14 cellular contexts compared by ENCODE assay signal in genomic region chr17:45388604-45389325, GRCh38. TPM values are rescaled to one million over a fixed set of nuclear protein-coding genes. Genes with fewer than 3 reads are reported as not detected.
DNase-seq lines count a peak whose midpoint lies in the region; ATAC-seq and TF ChIP-seq lines count a peak whose summit lies in the region.
"Had no signal": no experiment of that assay in that cellular context is flagged by ENCODE, and none has a peak within 500 bp of the region (broad histone marks: within the 10 kb centered on the region; RNA-seq: fewer than 3 reads in every experiment).

No MANE protein-coding gene starts in this region.

- DNase-seq in activated T-cell treated with anti-CD3 and anti-CD28 coated beads, Interleukin-2, amount 50 U/mL, for 72 hours = no peak
- no peak for DNase-seq in activated T-cell treated with anti-CD3 and anti-CD28 coated beads, Interleukin-2, amount 50 U/mL, for 48 hours
- no peak for DNase-seq in T-helper 2 cell treated with Interferon-gamma antibody and Interleukin-4, amounts not matched to agents 5 μg/mL and 100 μg/mL, for 36 hours (ENCODE audit: low spot score)
- DNase-seq in fibroblast of lung (ENCODE audit: low read depth in 2 of 2) (peak; percentile 26 to 46), uterus (no peak), testis (no peak)
- DNase-seq: activated CD4-positive, alpha-beta T cell treated with anti-CD3 and anti-CD28 coated beads, Interleukin-2, amount 10 ng/mL, durations not matched to agents 7 days and 5 days; dorsolateral prefrontal cortex; left ventricle myocardium inferior; NK-92 treated with Interleukin-12 subunit alpha and Interleukin-12 subunit beta, amount 100 ng/mL, for 24 hours; SHP77 treated with DMSO at 0.1 percent for 48 hours had no signal

- H3K4me1 ChIP-seq in fibroblast of lung (ENCODE audit: control insufficient read depth, extremely low read depth, insufficient read depth, low read length) (no peaks in the 10 kb centered on the region), uterus (no peaks in the 10 kb centered on the region), testis (no peaks in the 10 kb centered on the region)

- H3K9me3 Mint-ChIP-seq in activated T-cell treated with anti-CD3 and anti-CD28 coated beads, Interleukin-2, amount 50 U/mL, for 72 hours = no peaks in the 10 kb centered on the region
- no peaks in the 10 kb centered on the region for H3K9me3 Mint-ChIP-seq in T-helper 2 cell treated with Interferon-gamma antibody and Interleukin-4, amounts not matched to agents 5 μg/mL and 100 μg/mL, for 36 hours
- no peaks in the 10 kb centered on the region for H3K9me3 Mint-ChIP-seq in stimulated activated memory B cell treated with anti-CD40 and anti-IgM and Interleukin-4, amounts not matched to agents 10 μg/mL and 1 μg/mL and 100 μg/mL, for 72 hours
- H3K9me3 Mint-ChIP-seq: activated CD4-positive, alpha-beta T cell treated with anti-CD3 and anti-CD28 coated beads, Interleukin-2, amount 10 ng/mL, durations not matched to agents 7 days and 5 days had no signal

- no peaks in the 10 kb centered on the region for H3K36me3 Mint-ChIP-seq in activated T-cell treated with anti-CD3 and anti-CD28 coated beads, Interleukin-2, amount 50 U/mL, for 72 hours (ENCODE audit: insufficient read depth in 2 of 2)
- H3K36me3 Mint-ChIP-seq in T-helper 2 cell treated with Interferon-gamma antibody and Interleukin-4, amounts not matched to agents 5 μg/mL and 100 μg/mL, for 36 hours (ENCODE audit: low read depth) = peaks cover 2% of the 10 kb centered on the region
- H3K36me3 Mint-ChIP-seq in stimulated activated memory B cell treated with anti-CD40 and anti-IgM and Interleukin-4, amounts not matched to agents 10 μg/mL and 1 μg/mL and 100 μg/mL, for 72 hours = no peaks in the 10 kb centered on the region

- H3K4me1 Mint-ChIP-seq in activated T-cell treated with anti-CD3 and anti-CD28 coated beads, Interleukin-2, amount 50 U/mL, for 72 hours (ENCODE audit: low read depth) = peaks cover 49% of the 10 kb centered on the region
- peaks cover 20% of the 10 kb centered on the region for H3K4me1 Mint-ChIP-seq in T-helper 2 cell treated with Interferon-gamma antibody and Interleukin-4, amounts not matched to agents 5 μg/mL and 100 μg/mL, for 36 hours (ENCODE audit: low read depth)
- H3K4me1 Mint-ChIP-seq in stimulated activated memory B cell treated with anti-CD40 and anti-IgM and Interleukin-4, amounts not matched to agents 10 μg/mL and 1 μg/mL and 100 μg/mL, for 72 hours = peaks cover 45% of the 10 kb centered on the region

- no peak overlapping the region for H2AFZ ChIP-seq in fibroblast of lung (ENCODE audit: low read length)

- H3K27ac ChIP-seq in fibroblast of lung (ENCODE audit: insufficient read depth, low read length) = no peak overlapping the region
- no peak overlapping the region for H3K27ac ChIP-seq in uterus
- no peak overlapping the region for H3K27ac ChIP-seq in testis
- H3K27ac ChIP-seq: dorsolateral prefrontal cortex, left ventricle myocardium inferior had no signal

- intact Hi-C loops in uterus (cut with DNase I; ENCODE audit: low total_unique reads) (loop anchor here (5.0 kb wide), 2 partner anchors 111 to 161 kb away; no protein-coding TSS in a partner anchor), testis (cut with DNase I; ENCODE audit: low total_unique reads) (loop anchor here (10.0 kb wide), 1 partner anchor 154 kb away; no protein-coding TSS in a partner anchor)

- H3K36me3 ChIP-seq in fibroblast of lung (ENCODE audit: control insufficient read depth, insufficient read depth, low read length) = no peaks in the 10 kb centered on the region
- H3K36me3 ChIP-seq in uterus = no peaks in the 10 kb centered on the region
- H3K36me3 ChIP-seq in testis (ENCODE audit: low read depth, missing control alignments) = no peaks in the 10 kb centered on the region

- no peak for TF ChIP-seq POLR2A in uterus (IDR thresholded peaks at IDR 0.05)
- no peak for TF ChIP-seq POLR2A in testis (IDR thresholded peaks at IDR 0.05)

- no peak overlapping the region for H3K27ac Mint-ChIP-seq in activated T-cell treated with anti-CD3 and anti-CD28 coated beads, Interleukin-2, amount 50 U/mL, for 72 hours
- peak overlapping the region; percentile 42 for H3K27ac Mint-ChIP-seq in T-helper 2 cell treated with Interferon-gamma antibody and Interleukin-4, amounts not matched to agents 5 μg/mL and 100 μg/mL, for 36 hours
- H3K27ac Mint-ChIP-seq in stimulated activated memory B cell treated with anti-CD40 and anti-IgM and Interleukin-4, amounts not matched to agents 10 μg/mL and 1 μg/mL and 100 μg/mL, for 72 hours = peak overlapping the region; percentile 1
- H3K27ac Mint-ChIP-seq: activated CD4-positive, alpha-beta T cell treated with anti-CD3 and anti-CD28 coated beads, Interleukin-2, amount 10 ng/mL, durations not matched to agents 7 days and 5 days had no signal

- H3K27me3 Mint-ChIP-seq in activated T-cell treated with anti-CD3 and anti-CD28 coated beads, Interleukin-2, amount 50 U/mL, for 72 hours (ENCODE audit: low read depth) = peaks cover 18% of the 10 kb centered on the region
- H3K27me3 Mint-ChIP-seq in T-helper 2 cell treated with Interferon-gamma antibody and Interleukin-4, amounts not matched to agents 5 μg/mL and 100 μg/mL, for 36 hours (ENCODE audit: low read depth) = peaks cover 6% of the 10 kb centered on the region
- H3K27me3 Mint-ChIP-seq in stimulated activated memory B cell treated with anti-CD40 and anti-IgM and Interleukin-4, amounts not matched to agents 10 μg/mL and 1 μg/mL and 100 μg/mL, for 72 hours = peaks cover 27% of the 10 kb centered on the region

- H3K4me3 ChIP-seq in fibroblast of lung (replicated peaks in 1 of 4; ENCODE audit: control extremely low read depth in 1 of 4, insufficient read depth in 1 of 4, low read depth in 3 of 4, low read length in 4 of 4) (no peak overlapping the region), uterus (no peak overlapping the region), testis (no peak overlapping the region)
- H3K4me3 ChIP-seq: A549, dorsolateral prefrontal cortex, left ventricle myocardium inferior had no signal

- H3K9ac ChIP-seq in fibroblast of lung (ENCODE audit: insufficient read depth, low read length) = no peak overlapping the region

- peak in 1 of 2 donors; percentile 32 for ATAC-seq in activated T-cell treated with anti-CD3 and anti-CD28 coated beads, Interleukin-2, amount 50 U/mL, for 72 hours (replicated peaks in 1 of 2)
- no peak for ATAC-seq in stimulated activated memory B cell treated with anti-CD40 and anti-IgM and Interleukin-4, amounts not matched to agents 10 μg/mL and 1 μg/mL and 100 μg/mL, for 72 hours
- ATAC-seq in HG02870 (IDR thresholded peaks at IDR 0.05; ENCODE audit: unreplicated experiment) = no peak
- ATAC-seq: A549 had no signal

- 68 to 76% methylated on average over 10 of the region's 10 CpGs for WGBS in testis, 2 donors

- H3K27me3 ChIP-seq in fibroblast of lung (ENCODE audit: control insufficient read depth, insufficient read depth, low read length) (peaks cover 8% of the 10 kb centered on the region), uterus (no peaks in the 10 kb centered on the region), testis (no peaks in the 10 kb centered on the region)

- H4K20me1 ChIP-seq in fibroblast of lung (ENCODE audit: control insufficient read depth, extremely low read depth, insufficient read depth, low read length) = no peaks in the 10 kb centered on the region

- peak overlapping the region; percentile 5 to 13 for H3K4me3 Mint-ChIP-seq in activated T-cell treated with anti-CD3 and anti-CD28 coated beads, Interleukin-2, amount 50 U/mL, for 72 hours
- no peak overlapping the region for H3K4me3 Mint-ChIP-seq in T-helper 2 cell treated with Interferon-gamma antibody and Interleukin-4, amounts not matched to agents 5 μg/mL and 100 μg/mL, for 36 hours
- no peak overlapping the region for H3K4me3 Mint-ChIP-seq in stimulated activated memory B cell treated with anti-CD40 and anti-IgM and Interleukin-4, amounts not matched to agents 10 μg/mL and 1 μg/mL and 100 μg/mL, for 72 hours
- H3K4me3 Mint-ChIP-seq: activated CD4-positive, alpha-beta T cell treated with anti-CD3 and anti-CD28 coated beads, Interleukin-2, amount 10 ng/mL, durations not matched to agents 7 days and 5 days had no signal

- H3K79me2 ChIP-seq in fibroblast of lung (ENCODE audit: control insufficient read depth, insufficient read depth, low read length) = no peaks in the 10 kb centered on the region

- H3K4me2 ChIP-seq in fibroblast of lung (ENCODE audit: extremely low read depth, insufficient read depth, low read length) = no peak overlapping the region
- H3K4me2 ChIP-seq: A549 had no signal

- H3K9me3 ChIP-seq in fibroblast of lung (ENCODE audit: control insufficient read depth, insufficient read depth, low read depth, low read length) (no peaks in the 10 kb centered on the region), uterus (no peaks in the 10 kb centered on the region), testis (no peaks in the 10 kb centered on the region)
- H3K9me3 ChIP-seq: A549, left ventricle myocardium inferior had no signal

- TF ChIP-seq CTCF in fibroblast of lung (conservative IDR thresholded peaks at IDR 0.05 in 1 of 2, IDR thresholded peaks at IDR 0.05 in 1 of 2; ENCODE audit: low read depth in 1 of 2, low read length in 2 of 2) (no peak), uterus (IDR thresholded peaks at IDR 0.05) (no peak), testis (IDR thresholded peaks at IDR 0.05) (no peak)

RNA-seq across cellular contexts. Expression of gene ARHGAP27, which starts 43.9 kb away (rescaled TPM):
- 10 to 100 TPM; 41.4 to 42.6 TPM for total RNA-seq in activated T-cell treated with anti-CD3 and anti-CD28 coated beads, Interleukin-2, amount 50 U/mL, for 72 hours
- 1.5 and 3.3 TPM in 2 replicates for total RNA-seq in fibroblast of lung
- 0.57 and 0.95 TPM in 2 replicates for polyA plus RNA-seq in fibroblast of lung
- polyA plus RNA-seq in fibroblast of lung (2012) = 0.57 and 1.3 TPM in 2 replicates
- polyA minus RNA-seq in fibroblast of lung (ENCODE audit: low replicate concordance) = 0.35 and 0.93 TPM in 2 replicates
- total RNA-seq in uterus = 10 to 100 TPM in 3 of 4 donors, 1 to 10 TPM in 1; 9.4 to 36.6 (median 16.0) TPM
- total RNA-seq in testis = 10 to 100 TPM; 21.4 to 22.8 TPM
- 17.7 TPM for polyA plus RNA-seq in testis (ENCODE audit: insufficient read depth, low read depth, low replicate concordance)

Comparison
In these comparisons a context has a peak if more than half of its experiments do, and no peak if none do; other contexts are left out.
1. DNase-seq: peak in fibroblast of lung (2 of 2); none in activated T-cell treated with anti-CD3 and anti-CD28 coated beads, Interleukin-2, amount 50 U/mL, for 72 hours (0 of 2), activated T-cell treated with anti-CD3 and anti-CD28 coated beads, Interleukin-2, amount 50 U/mL, for 48 hours (0 of 2), T-helper 2 cell treated with Interferon-gamma antibody and Interleukin-4, amounts not matched to agents 5 μg/mL and 100 μg/mL, for 36 hours (single experiment), uterus (0 of 2) and testis (single experiment).
2. H3K4me3 Mint-ChIP-seq: peak in activated T-cell treated with anti-CD3 and anti-CD28 coated beads, Interleukin-2, amount 50 U/mL, for 72 hours (2 of 2); none in T-helper 2 cell treated with Interferon-gamma antibody and Interleukin-4, amounts not matched to agents 5 μg/mL and 100 μg/mL, for 36 hours (single experiment) and stimulated activated memory B cell treated with anti-CD40 and anti-IgM and Interleukin-4, amounts not matched to agents 10 μg/mL and 1 μg/mL and 100 μg/mL, for 72 hours (single experiment).